ENCODE assay signal across 26 cellular contexts in the genomic region with DNA sequence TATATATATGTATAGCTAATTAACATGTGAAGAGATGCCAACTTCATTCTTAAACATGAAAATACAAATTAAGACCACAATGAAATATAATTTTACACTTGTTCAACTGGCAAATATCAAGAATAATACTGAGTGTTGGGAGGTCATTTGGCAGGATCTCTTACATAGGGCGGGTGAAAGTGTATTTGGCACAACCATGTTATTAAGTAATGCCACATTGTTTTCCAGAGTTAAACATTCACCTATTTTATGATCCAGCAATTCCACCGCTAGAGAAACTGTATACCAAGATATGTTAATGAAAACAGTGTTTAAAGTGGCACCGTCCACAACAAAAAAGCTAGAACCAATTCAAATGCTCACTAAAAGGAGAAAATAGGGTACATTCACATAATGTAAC.
"Had no signal": no experiment of that assay in that cellular context is flagged by ENCODE, and none has a peak within 500 bp of the region (broad histone marks: within the 10 kb centered on the region; RNA-seq: fewer than 3 reads in every experiment).

No MANE protein-coding gene starts in this region.

- H3K36me3 ChIP-seq: neutrophil, prostate gland, uterus had no signal

- H3K4me3 Mint-ChIP-seq: effector memory CD8-positive, alpha-beta T cell; immature natural killer cell; memory B cell; naive B cell; natural killer cell treated with Interleukin-12 subunit alpha and Interleukin-12 subunit beta and Interleukin-15 and Interleukin-18, amount 100 ng/mL, for 72 hours; neural crest cell; stimulated activated naive B cell treated with anti-CD40 and anti-IgM and Interleukin-4, amounts not matched to agents 10 μg/mL and 1 μg/mL and 100 μg/mL, for 72 hours; stimulated activated naive CD8-positive, alpha-beta T cell treated with anti-CD3 and anti-CD28 coated beads, Interleukin-15, Interleukin-2, amounts not matched to agents 100 ng/mL and 50 ng/mL, for 24 hours had no signal

- DNase-seq: cortex of kidney; effector memory CD8-positive, alpha-beta T cell; hypothalamus; immature natural killer cell; islet precursor cell; left ventricle myocardium superior; naive B cell; right cardiac atrium; stimulated activated CD4-positive, alpha-beta T cell treated with anti-CD3 and anti-CD28 coated beads, Interleukin-15, amount 100 ng/mL, for 24 hours; stimulated activated CD4-positive, alpha-beta T cell treated with anti-CD3 and anti-CD28 coated beads, Interleukin-2, amount 100 ng/mL, for 48 hours; stimulated activated naive B cell treated with anti-CD40 and anti-IgM and Interleukin-4, amounts not matched to agents 10 μg/mL and 1 μg/mL and 100 μg/mL, for 72 hours; upper lobe of right lung; uterus had no signal

- FAIRE-seq: endometrium, frontal cortex had no signal

- H3K4me1 Mint-ChIP-seq: immature natural killer cell; memory B cell; naive B cell; neural crest cell; stimulated activated naive B cell treated with anti-CD40 and anti-IgM and Interleukin-4, amounts not matched to agents 10 μg/mL and 1 μg/mL and 100 μg/mL, for 72 hours had no signal

- H3K4me1 ChIP-seq: parathyroid adenoma, prostate gland, upper lobe of right lung, uterus had no signal

- H3K27ac Mint-ChIP-seq: effector memory CD8-positive, alpha-beta T cell; immature natural killer cell; memory B cell; naive B cell; natural killer cell treated with Interleukin-12 subunit alpha and Interleukin-12 subunit beta and Interleukin-15 and Interleukin-18, amount 100 ng/mL, for 72 hours; stimulated activated naive B cell treated with anti-CD40 and anti-IgM and Interleukin-4, amounts not matched to agents 10 μg/mL and 1 μg/mL and 100 μg/mL, for 72 hours; stimulated activated naive CD8-positive, alpha-beta T cell treated with anti-CD3 and anti-CD28 coated beads, Interleukin-15, Interleukin-2, amounts not matched to agents 100 ng/mL and 50 ng/mL, for 24 hours had no signal

- H3K27ac ChIP-seq: neutrophil, parathyroid adenoma, prostate gland, skin epidermis, thoracic aorta, tibial nerve, upper lobe of right lung, uterus had no signal

- H3K4me3 ChIP-seq: lung, prostate gland, skin epidermis, thoracic aorta, tibial nerve, upper lobe of right lung, uterus had no signal

- H3K9me3 ChIP-seq: neutrophil, prostate gland, thoracic aorta, tibial nerve, upper lobe of right lung, uterus had no signal

- H3K27me3 Mint-ChIP-seq: stimulated activated naive CD8-positive, alpha-beta T cell treated with anti-CD3 and anti-CD28 coated beads, Interleukin-15, Interleukin-2, amounts not matched to agents 100 ng/mL and 50 ng/mL, for 24 hours had no signal

- H3K9me3 Mint-ChIP-seq: effector memory CD8-positive, alpha-beta T cell; memory B cell; naive B cell; natural killer cell treated with Interleukin-12 subunit alpha and Interleukin-12 subunit beta and Interleukin-15 and Interleukin-18, amount 100 ng/mL, for 72 hours; neural crest cell; stimulated activated naive B cell treated with anti-CD40 and anti-IgM and Interleukin-4, amounts not matched to agents 10 μg/mL and 1 μg/mL and 100 μg/mL, for 72 hours; stimulated activated naive CD8-positive, alpha-beta T cell treated with anti-CD3 and anti-CD28 coated beads, Interleukin-15, Interleukin-2, amounts not matched to agents 100 ng/mL and 50 ng/mL, for 24 hours had no signal

- ATAC-seq: effector memory CD8-positive, alpha-beta T cell; left ventricle myocardium superior; natural killer cell treated with Interleukin-12 subunit alpha and Interleukin-12 subunit beta and Interleukin-15 and Interleukin-18, amount 100 ng/mL, for 72 hours; right cardiac atrium; stimulated activated naive B cell treated with anti-CD40 and anti-IgM and Interleukin-4, amounts not matched to agents 10 μg/mL and 1 μg/mL and 100 μg/mL, for 72 hours; upper lobe of right lung had no signal

- H3K27me3 ChIP-seq: neutrophil, tibial nerve, upper lobe of right lung, uterus had no signal

- H3K36me3 Mint-ChIP-seq: memory B cell; naive B cell; natural killer cell treated with Interleukin-12 subunit alpha and Interleukin-12 subunit beta and Interleukin-15 and Interleukin-18, amount 100 ng/mL, for 72 hours; stimulated activated naive B cell treated with anti-CD40 and anti-IgM and Interleukin-4, amounts not matched to agents 10 μg/mL and 1 μg/mL and 100 μg/mL, for 72 hours had no signal
